Comparison of ENCODE assay signal across 9 cellular contexts in genomic region chr20:63216849-63217471, GRCh38. TPM values are rescaled to one million over a fixed set of nuclear protein-coding genes. Genes with fewer than 3 reads are reported as not detected.
DNase-seq lines count a peak whose midpoint lies in the region; ATAC-seq, FAIRE-seq and TF ChIP-seq lines count a peak whose summit lies in the region.
"Had no signal": no experiment of that assay in that cellular context is flagged by ENCODE, and none has a peak within 500 bp of the region (broad histone marks: within the 10 kb centered on the region; RNA-seq: fewer than 3 reads in every experiment).

No MANE protein-coding gene starts in this region.

- no peaks in the 10 kb centered on the region for H3K9me3 ChIP-seq in astrocyte (ENCODE audit: insufficient read depth, low read depth, low read length)
- no peaks in the 10 kb centered on the region for H3K9me3 ChIP-seq in right lobe of liver
- H3K9me3 ChIP-seq in upper lobe of left lung = no peaks in the 10 kb centered on the region

- no peak for FAIRE-seq in astrocyte (lab: Jason Lieb, UNC)

- H3K36me3 ChIP-seq in astrocyte (ENCODE audit: insufficient read depth, low read length) (peaks cover 17% of the 10 kb centered on the region), right lobe of liver (peaks cover 0 to 19% (median 2%) of the 10 kb centered on the region in 4 donors), upper lobe of left lung (peaks cover 0 to 24% (median 15%) of the 10 kb centered on the region in 4 donors)

- TF ChIP-seq CTCF in astrocyte (IDR thresholded peaks at IDR 0.05; ENCODE audit: insufficient read depth, low read depth, low read length) = no peak
- no peak for TF ChIP-seq CTCF in right lobe of liver (IDR thresholded peaks at IDR 0.05)
- no peak for TF ChIP-seq CTCF in upper lobe of left lung (IDR thresholded peaks at IDR 0.05)

- H2AFZ ChIP-seq in astrocyte (ENCODE audit: low read depth, low read length) = peak overlapping the region; percentile 91

- H3K27me3 ChIP-seq in astrocyte (ENCODE audit: insufficient read depth, low read length) (peaks cover 7% of the 10 kb centered on the region), right lobe of liver (no peaks in the 10 kb centered on the region), upper lobe of left lung (no peaks in the 10 kb centered on the region)

- TF ChIP-seq POLR2A in right lobe of liver (IDR thresholded peaks at IDR 0.05) (no peak), upper lobe of left lung (IDR thresholded peaks at IDR 0.05) (no peak)

- TF ChIP-seq EP300 in upper lobe of left lung (IDR thresholded peaks at IDR 0.05) = no peak

- H3K27ac ChIP-seq in astrocyte (ENCODE audit: low read depth, low read length) (peak overlapping the region; percentile 60), right lobe of liver (peak overlapping the region in 1 of 3 donors; percentile 64), upper lobe of left lung (peak overlapping the region; percentile 86 to 93 (median 90))

- no peak overlapping the region for H3K27ac Mint-ChIP-seq in activated T-cell treated with anti-CD3 and anti-CD28 coated beads, Interleukin-2, amount 50 U/mL, for 72 hours
- peak overlapping the region; percentile 34 for H3K27ac Mint-ChIP-seq in astrocyte (ENCODE audit: unreplicated experiment)

- no peak for DNase-seq in activated T-cell treated with anti-CD3 and anti-CD28 coated beads, Interleukin-2, amount 50 U/mL, for 72 hours
- no peak for DNase-seq in activated T-cell treated with anti-CD3 and anti-CD28 coated beads, Interleukin-2, amount 50 U/mL, for 48 hours
- DNase-seq in astrocyte (ENCODE audit: low read depth) = no peak
- DNase-seq in right lobe of liver = no peak
- no peak for DNase-seq in upper lobe of left lung
- DNase-seq in kidney glomerular epithelial cell (lab: John Stamatoyannopoulos, UW) = no peak
- DNase-seq in NCI-H1105 treated with DMSO at 0.1 percent for 48 hours (lab: John Stamatoyannopoulos, UW) = no peak
- no peak for DNase-seq in NCI-H82 treated with DMSO at 0.1 percent for 48 hours (lab: John Stamatoyannopoulos, UW; ENCODE audit: unreplicated experiment)

- H3K4me1 ChIP-seq in astrocyte (ENCODE audit: insufficient read depth, low read length) = peaks cover 25% of the 10 kb centered on the region
- H3K4me1 ChIP-seq in right lobe of liver = peaks cover 0 to 14% (median 6%) of the 10 kb centered on the region in 4 donors
- H3K4me1 ChIP-seq in upper lobe of left lung = peaks cover 25 to 38% (median 32%) of the 10 kb centered on the region in 4 donors

- H3K9me3 Mint-ChIP-seq in activated T-cell treated with anti-CD3 and anti-CD28 coated beads, Interleukin-2, amount 50 U/mL, for 72 hours = no peaks in the 10 kb centered on the region
- no peaks in the 10 kb centered on the region for H3K9me3 Mint-ChIP-seq in astrocyte (ENCODE audit: unreplicated experiment)

- peaks cover 13 to 17% of the 10 kb centered on the region in 2 donors for H3K36me3 Mint-ChIP-seq in activated T-cell treated with anti-CD3 and anti-CD28 coated beads, Interleukin-2, amount 50 U/mL, for 72 hours (ENCODE audit: insufficient read depth in 2 of 2)
- peaks cover 13% of the 10 kb centered on the region for H3K36me3 Mint-ChIP-seq in astrocyte (ENCODE audit: low read depth, unreplicated experiment)

- peak overlapping the region; percentile 95 for H3K4me2 ChIP-seq in astrocyte (ENCODE audit: low read length)

- peaks cover 36% of the 10 kb centered on the region for H4K20me1 ChIP-seq in astrocyte (ENCODE audit: insufficient read depth, low read length)

- peaks cover 38% of the 10 kb centered on the region for H3K4me1 Mint-ChIP-seq in activated T-cell treated with anti-CD3 and anti-CD28 coated beads, Interleukin-2, amount 50 U/mL, for 72 hours (ENCODE audit: low read depth)
- H3K4me1 Mint-ChIP-seq in astrocyte (ENCODE audit: low read depth, unreplicated experiment) = peaks cover 29% of the 10 kb centered on the region

- 72% methylated on average over 6 of the region's 13 CpGs for WGBS in right lobe of liver (ENCODE audit: insufficient coverage, low coverage, low lambda C conversion rate, missing lambda C conversion rate)
- WGBS in upper lobe of left lung, 2 donors = 83 to 85% methylated on average over 9 to 13 of the region's 13 CpGs

- H3K4me3 Mint-ChIP-seq in activated T-cell treated with anti-CD3 and anti-CD28 coated beads, Interleukin-2, amount 50 U/mL, for 72 hours = peak overlapping the region; percentile 76 to 87
- peak overlapping the region; percentile 81 for H3K4me3 Mint-ChIP-seq in astrocyte (ENCODE audit: unreplicated experiment)

- intact Hi-C loops in right lobe of liver (cut with DNase I) = no loop called here

- ATAC-seq in activated T-cell treated with anti-CD3 and anti-CD28 coated beads, Interleukin-2, amount 50 U/mL, for 72 hours (replicated peaks in 1 of 2) = no peak
- ATAC-seq in right lobe of liver (no peak), upper lobe of left lung (ENCODE audit: low FRiP score in 2 of 2) (no peak)

- H3K4me3 ChIP-seq in astrocyte (ENCODE audit: insufficient read depth, low read depth, low read length) (peak overlapping the region; percentile 63), right lobe of liver (peak overlapping the region; percentile 72 to 79 (median 79)), upper lobe of left lung (peak overlapping the region in 3 of 4 donors; percentile 94 to 100 (median 98))

- peaks cover 8% of the 10 kb centered on the region for H3K27me3 Mint-ChIP-seq in activated T-cell treated with anti-CD3 and anti-CD28 coated beads, Interleukin-2, amount 50 U/mL, for 72 hours (ENCODE audit: low read depth)
- peaks cover 20% of the 10 kb centered on the region for H3K27me3 Mint-ChIP-seq in astrocyte (ENCODE audit: low read depth, unreplicated experiment)

- H3K79me2 ChIP-seq in astrocyte (ENCODE audit: insufficient read depth, low read length) = peaks cover 38% of the 10 kb centered on the region

- peak overlapping the region; percentile 91 for H3K9ac ChIP-seq in astrocyte (ENCODE audit: low read length)

RNA-seq across cellular contexts. Expression of gene YTHDF1, which starts 1.0 kb away (rescaled TPM):
- total RNA-seq in activated T-cell treated with anti-CD3 and anti-CD28 coated beads, Interleukin-2, amount 50 U/mL, for 72 hours = 10 to 100 TPM; 39.1 to 43.2 TPM
- total RNA-seq in astrocyte = 98.9 and 107 TPM in 2 replicates
- total RNA-seq in right lobe of liver = 10 to 100 TPM; 16.4 to 23.6 (median 21.1) TPM
- total RNA-seq in upper lobe of left lung = 10 to 100 TPM; 29.3 to 42.1 (median 31.6) TPM

RNA-seq across cellular contexts. Expression of gene BIRC7, which starts 18.7 kb away (rescaled TPM):
- under 1 TPM in 1 of 2 donors, not detected in 1; 0.74 TPM for total RNA-seq in activated T-cell treated with anti-CD3 and anti-CD28 coated beads, Interleukin-2, amount 50 U/mL, for 72 hours
- 2.9 and 3.3 TPM in 2 replicates for total RNA-seq in astrocyte
- total RNA-seq in right lobe of liver = not detected
- 10 to 100 TPM in 1 of 6 donors, 1 to 10 TPM in 3, not detected in 2; 1.3 to 15.0 (median 2.8) TPM for total RNA-seq in upper lobe of left lung
- total RNA-seq: RPMI7951 had no signal

RNA-seq across cellular contexts. Expression of gene NKAIN4, which starts 37.3 kb away (rescaled TPM):
- not detected for total RNA-seq in activated T-cell treated with anti-CD3 and anti-CD28 coated beads, Interleukin-2, amount 50 U/mL, for 72 hours
- total RNA-seq in astrocyte (146 and 162 TPM in 2 replicates), right lobe of liver (not detected), upper lobe of left lung (under 1 TPM in 1 of 6 donors, not detected in 5; 0.17 TPM)
- total RNA-seq: RPMI7951 had no signal

RNA-seq across cellular contexts. Expression of gene ARFGAP1, which starts 55.7 kb away (rescaled TPM):
- 10 to 100 TPM; 75.8 to 76.6 TPM for total RNA-seq in activated T-cell treated with anti-CD3 and anti-CD28 coated beads, Interleukin-2, amount 50 U/mL, for 72 hours
- total RNA-seq in astrocyte (220 and 225 TPM in 2 replicates), right lobe of liver (10 to 100 TPM; 17.4 to 42.8 (median 29.5) TPM), upper lobe of left lung (100 to 1,000 TPM in 2 of 6 donors, 10 to 100 TPM in 4; 39.8 to 169 (median 84.7) TPM)

Comparison
In these comparisons a context has a peak if more than half of its experiments do, and no peak if none do; other contexts are left out.
1. RNA of gene NKAIN4, which starts 37.3 kb away (total RNA-seq): 146 to 162 TPM in astrocyte; not detected in activated T-cell treated with anti-CD3 and anti-CD28 coated beads, Interleukin-2, amount 50 U/mL, for 72 hours, not detected in right lobe of liver and 0.17 TPM in upper lobe of left lung; every median in the first group is over 100 times any median in the second.
2. Peak in every context shown above with its lines, with median percentiles within 50 percentile points of each other: H3K4me3 ChIP-seq.